In genomic region chr17:21463204-21463661, GRCh38 we compare ENCODE assay signal across 17 cellular contexts.
DNase-seq lines count a peak whose midpoint lies in the region; ATAC-seq, FAIRE-seq and TF ChIP-seq lines count a peak whose summit lies in the region.
"Had no signal": no experiment of that assay in that cellular context is flagged by ENCODE, and none has a peak within 500 bp of the region (broad histone marks: within the 10 kb centered on the region; RNA-seq: fewer than 3 reads in every experiment).

No MANE protein-coding gene starts in this region.

- POLR2A ChIA-PET in HepG2 (lab: Yijun Ruan, JAX) = no interaction called here

- H3K27me3 Mint-ChIP-seq in activated naive CD8-positive, alpha-beta T cell treated with anti-CD3 and anti-CD28 coated beads, Interleukin-2, amount 50 U/mL, for 24 hours = peaks cover 10% of the 10 kb centered on the region
- H3K27me3 Mint-ChIP-seq in mesothelial cell of epicardium (ENCODE audit: low read depth) (peaks cover 84% of the 10 kb centered on the region), type B pancreatic cell (peaks cover 87% of the 10 kb centered on the region)

- no peaks in the 10 kb centered on the region for H3K9me3 Mint-ChIP-seq in activated naive CD8-positive, alpha-beta T cell treated with anti-CD3 and anti-CD28 coated beads, Interleukin-2, amount 50 U/mL, for 24 hours
- H3K9me3 Mint-ChIP-seq in mesothelial cell of epicardium = no peaks in the 10 kb centered on the region
- H3K9me3 Mint-ChIP-seq in type B pancreatic cell = no peaks in the 10 kb centered on the region

- no peaks in the 10 kb centered on the region for H3K27me3 ChIP-seq in liver (ENCODE audit: control insufficient read depth in 4 of 4, insufficient read depth in 4 of 4, low read length in 3 of 4)
- H3K27me3 ChIP-seq in HepG2 (ENCODE audit: control insufficient read depth in 1 of 2, insufficient read depth in 2 of 2, low read length in 2 of 2) = peaks cover 5 to 26% of the 10 kb centered on the region in 2 experiments; a peak in 3 of 5 replicates

- CTCF ChIA-PET in HepG2 (lab: Yijun Ruan, JAX; ENCODE audit: low intra/inter-chr PET ratio, low total read pairs) = no interaction called here

- 46% methylated on average over 11 of the region's 11 CpGs for WGBS in liver
- 26% methylated on average over 11 of the region's 11 CpGs for WGBS in HepG2 (ENCODE audit: low lambda C conversion rate)

- no peak overlapping the region for H3K27ac Mint-ChIP-seq in activated naive CD8-positive, alpha-beta T cell treated with anti-CD3 and anti-CD28 coated beads, Interleukin-2, amount 50 U/mL, for 24 hours
- no peak overlapping the region for H3K27ac Mint-ChIP-seq in mesothelial cell of epicardium
- no peak overlapping the region for H3K27ac Mint-ChIP-seq in type B pancreatic cell

- TF ChIP-seq POLR2A in HepG2 (IDR thresholded peaks at IDR 0.05; ENCODE audit: insufficient read depth in 1 of 2, low read depth in 2 of 2, low read length in 2 of 2) = no peak

- H3K79me2 ChIP-seq in HepG2 (ENCODE audit: insufficient read depth, low read length) = no peaks in the 10 kb centered on the region

- peaks cover 0 to 6% (median 0%) of the 10 kb centered on the region in 4 donors for H3K4me1 ChIP-seq in liver (ENCODE audit: control insufficient read depth in 4 of 4, insufficient read depth in 4 of 4, low read length in 3 of 4)
- no peaks in the 10 kb centered on the region for H3K4me1 ChIP-seq in HepG2 (ENCODE audit: insufficient read depth, low read length)

- no peak overlapping the region for H3K4me2 ChIP-seq in HepG2 (ENCODE audit: low read depth, low read length)

- intact Hi-C loops in HepG2 (cut with micrococcal nuclease; ENCODE audit: unreplicated experiment) = no loop called here

- TF ChIP-seq EP300 in HepG2 (IDR thresholded peaks at IDR 0.05; ENCODE audit: low read depth in 2 of 2, low read length in 2 of 2) (no peak), HepG2 (CRISPR knock-in tag; IDR thresholded peaks at IDR 0.05; ENCODE audit: borderline replicate concordance) (no peak)

- no peak for FAIRE-seq in HepG2 (lab: Jason Lieb, UNC)
- FAIRE-seq: RCC 7860, small intestine had no signal

- DNase-seq in HepG2 (ENCODE audit: low spot score) = no peak
- DNase-seq in activated naive CD8-positive, alpha-beta T cell treated with anti-CD3 and anti-CD28 coated beads, Interleukin-2, amount 50 U/mL, for 24 hours = no peak
- DNase-seq in mesothelial cell of epicardium (ENCODE audit: low spot score in 2 of 2, unreplicated experiment in 2 of 2) = no peak
- peak; percentile 54 for DNase-seq in type B pancreatic cell (ENCODE audit: extremely low spot score, unreplicated experiment)
- DNase-seq in NCI-H510A (lab: John Stamatoyannopoulos, UW) = no peak
- no peak for DNase-seq in islet precursor cell
- DNase-seq: activated CD4-positive, CD25-positive, alpha-beta regulatory T cell treated with anti-CD3 and anti-CD28 coated beads, Interleukin-2, amount 50 U/mL, for 72 hours; esophagus squamous epithelium; hippocampal formation; NCI-H1930; NCI-H748 treated with DMSO at 0.1 percent for 48 hours; nucleus accumbens; small intestine had no signal

- ATAC-seq in HepG2 (no peak), GM21423 (IDR thresholded peaks at IDR 0.05; ENCODE audit: unreplicated experiment) (no peak)
- ATAC-seq in activated naive CD8-positive, alpha-beta T cell treated with anti-CD3 and anti-CD28 coated beads, Interleukin-2, amount 50 U/mL, for 24 hours = peak; percentile 55

- H3K9ac ChIP-seq in liver (ENCODE audit: low read depth in 1 of 2, low read length in 2 of 2) (no peak overlapping the region), HepG2 (ENCODE audit: insufficient read depth, low read depth, low read length) (no peak overlapping the region)

- H3K4me1 Mint-ChIP-seq in activated naive CD8-positive, alpha-beta T cell treated with anti-CD3 and anti-CD28 coated beads, Interleukin-2, amount 50 U/mL, for 24 hours = peaks cover 18% of the 10 kb centered on the region
- H3K4me1 Mint-ChIP-seq in mesothelial cell of epicardium (peaks cover 13% of the 10 kb centered on the region), type B pancreatic cell (ENCODE audit: unreplicated experiment) (peaks cover 17% of the 10 kb centered on the region)

- H3K9me3 ChIP-seq in liver (ENCODE audit: control insufficient read depth in 4 of 4, low read length in 3 of 4) = no peaks in the 10 kb centered on the region
- no peaks in the 10 kb centered on the region for H3K9me3 ChIP-seq in HepG2 (ENCODE audit: low read length)
- H3K9me3 ChIP-seq: esophagus squamous epithelium had no signal

- no peak overlapping the region for H3K27ac ChIP-seq in liver (ENCODE audit: low read depth in 1 of 2, low read length in 2 of 2)
- H3K27ac ChIP-seq in HepG2 (ENCODE audit: extremely low read length, insufficient read depth, low read length) = no peak overlapping the region
- H3K27ac ChIP-seq: coronary artery, esophagus squamous epithelium had no signal

- in situ Hi-C loops in HepG2 (cut with HindIII; ENCODE audit: extremely low pct_ligation_motif_present, low pct_unique_long_range_greater_than_20kb) = no loop called here

- no peak overlapping the region for H2AFZ ChIP-seq in HepG2 (ENCODE audit: low read length)

- H3K4me3 ChIP-seq in liver (ENCODE audit: low read depth in 1 of 3, low read length in 3 of 3) = no peak overlapping the region
- H3K4me3 ChIP-seq in HepG2 (replicated peaks in 1 of 3; ENCODE audit: insufficient read depth in 1 of 3, low read depth in 2 of 3, low read length in 3 of 3) = no peak overlapping the region

- H4K20me1 ChIP-seq in HepG2 (ENCODE audit: insufficient read depth, low read length) = no peaks in the 10 kb centered on the region

- no TSS peak for BruUV-seq in HepG2 (replicated peaks; lab: Mats Ljungman, UMichigan)

- no peaks in the 10 kb centered on the region for H3K36me3 ChIP-seq in liver (ENCODE audit: control insufficient read depth in 4 of 4, insufficient read depth in 3 of 4, low read depth in 1 of 4, low read length in 3 of 4)
- H3K36me3 ChIP-seq in HepG2 (replicated peaks in 1 of 2; ENCODE audit: control insufficient read depth in 1 of 2, insufficient read depth in 2 of 2, low read length in 2 of 2) = no peaks in the 10 kb centered on the region
- H3K36me3 ChIP-seq: esophagus squamous epithelium had no signal

- TF ChIP-seq CTCF in liver (IDR thresholded peaks at IDR 0.05; ENCODE audit: low read depth, low read length, missing input control) (no peak), HepG2 (CRISPR knock-in tag; IDR thresholded peaks at IDR 0.05) (no peak), mesothelial cell of epicardium (IDR thresholded peaks at IDR 0.05; ENCODE audit: unreplicated experiment) (no peak), type B pancreatic cell (conservative IDR thresholded peaks at IDR 0.05) (no peak)

- no peaks in the 10 kb centered on the region for H3K36me3 Mint-ChIP-seq in activated naive CD8-positive, alpha-beta T cell treated with anti-CD3 and anti-CD28 coated beads, Interleukin-2, amount 50 U/mL, for 24 hours (ENCODE audit: low read depth)
- no peaks in the 10 kb centered on the region for H3K36me3 Mint-ChIP-seq in mesothelial cell of epicardium
- no peaks in the 10 kb centered on the region for H3K36me3 Mint-ChIP-seq in type B pancreatic cell

- no peak overlapping the region for H3K4me3 Mint-ChIP-seq in activated naive CD8-positive, alpha-beta T cell treated with anti-CD3 and anti-CD28 coated beads, Interleukin-2, amount 50 U/mL, for 24 hours
- H3K4me3 Mint-ChIP-seq in mesothelial cell of epicardium (peak overlapping the region; percentile 62), type B pancreatic cell (peak overlapping the region; percentile 25)

- no peak for TF ChIP-seq RAD21 in liver (IDR thresholded peaks at IDR 0.05)
- no peak for TF ChIP-seq RAD21 in HepG2 (CRISPR knock-in tag; IDR thresholded peaks at IDR 0.05)

TF ChIP-seq in liver, 16 proteins besides CTCF, POLR2A, EP300 and RAD21:
- TF ChIP-seq NR2F2 (IDR thresholded peaks at IDR 0.05) = peak; percentile 76
- TF ChIP-seq FOXA1 (IDR thresholded peaks at IDR 0.05) = no peak

TF ChIP-seq in HepG2, 621 proteins besides CTCF, POLR2A, EP300 and RAD21:
- TF ChIP-seq ZNF614 (CRISPR knock-in tag; IDR thresholded peaks at IDR 0.05; ENCODE audit: borderline replicate concordance) = no peak
- no peak for TF ChIP-seq AGO2 (optimal IDR thresholded peaks at IDR 0.05; ENCODE audit: low read depth, low read length)
- TF ChIP-seq ZNF563 (CRISPR knock-in tag; IDR thresholded peaks at IDR 0.05) = no peak
TF ChIP-seq in HepG2: peak in this region for 0.
